In genomic region chr19:30941591-30941990, GRCh38 we compare ENCODE assay signal across 20 cellular contexts.
"Had no signal": no experiment of that assay in that cellular context is flagged by ENCODE, and none has a peak within 500 bp of the region (broad histone marks: within the 10 kb centered on the region; RNA-seq: fewer than 3 reads in every experiment).

No MANE protein-coding gene starts in this region.

- ATAC-seq: effector memory CD8-positive, alpha-beta T cell; esophagus mucosa; foreskin keratinocyte; gastroesophageal sphincter; heart left ventricle; left cardiac atrium; left lung; left ventricle myocardium superior; lower lobe of right lung had no signal

- H3K27me3 ChIP-seq: colonic mucosa, foreskin keratinocyte, hepatocyte had no signal

- H2AFZ ChIP-seq: hepatocyte had no signal

- H3K79me2 ChIP-seq: hepatocyte had no signal

- H3K4me2 ChIP-seq: hepatocyte had no signal

- H3K27ac ChIP-seq: colonic mucosa, epithelial cell of prostate, foreskin keratinocyte, gastroesophageal sphincter, heart left ventricle, hepatocyte, left lung, lower lobe of right lung had no signal

- DNase-seq: colonic mucosa; cortex of kidney; effector CD8-positive, alpha-beta T cell; effector memory CD8-positive, alpha-beta T cell; endodermal cell; erythroblast; foreskin keratinocyte; heart left ventricle; hypothalamus; immature natural killer cell; left cardiac atrium; left lung; left ventricle myocardium superior; lower lobe of right lung; mesenchymal stem cell; midbrain had no signal

- H3K9me3 ChIP-seq: colonic mucosa, left lung, lower lobe of right lung had no signal

- H3K4me3 ChIP-seq: colonic mucosa, gastroesophageal sphincter, heart left ventricle, hepatocyte, left lung, lower lobe of right lung had no signal

- H3K4me1 ChIP-seq: colonic mucosa, foreskin keratinocyte, gastroesophageal sphincter, heart left ventricle, left lung, lower lobe of right lung had no signal

- H3K36me3 ChIP-seq: colonic mucosa, gastroesophageal sphincter, heart left ventricle, left lung, lower lobe of right lung had no signal
